Comparison of ENCODE assay signal across 18 cellular contexts in the genomic region with DNA sequence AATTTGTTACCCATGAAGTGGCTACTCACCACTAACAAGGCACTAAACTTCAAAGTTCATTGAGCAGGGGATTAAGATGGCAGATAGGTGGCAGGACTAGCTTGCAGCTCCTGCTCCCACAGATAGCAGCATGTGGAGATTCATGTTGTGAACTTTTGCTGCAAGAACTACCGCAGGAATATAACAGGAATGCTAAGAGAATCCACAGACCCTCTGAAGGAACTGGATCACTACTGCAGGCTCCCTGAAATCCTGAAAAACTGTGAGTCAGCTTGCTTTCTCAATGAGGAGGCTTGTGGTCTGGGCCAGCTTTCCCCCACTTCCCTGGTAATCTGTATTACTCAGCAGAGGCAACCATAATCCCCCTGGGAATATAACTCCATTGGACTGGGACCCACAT.
"Had no signal": no experiment of that assay in that cellular context is flagged by ENCODE, and none has a peak within 500 bp of the region (broad histone marks: within the 10 kb centered on the region; RNA-seq: fewer than 3 reads in every experiment).

No MANE protein-coding gene starts in this region.

- DNase-seq: activated CD4-positive, alpha-beta T cell treated with anti-CD3 and anti-CD28 coated beads for 4 hours; activated CD8-positive, alpha-beta T cell treated with anti-CD3 and anti-CD28 coated beads for 36 hours; activated effector memory CD4-positive, alpha-beta T cell treated with anti-CD3 and anti-CD28 coated beads, Interleukin-2, amount 50 U/mL, for 16 hours; activated naive CD8-positive, alpha-beta T cell treated with anti-CD3 and anti-CD28 coated beads for 36 hours; activated T-cell treated with anti-CD3 and anti-CD28 coated beads, Interleukin-2, amount 50 U/mL, for 4 hours; anterior cingulate cortex; caudate nucleus; esophagus squamous epithelium; foreskin melanocyte; ovary; stimulated activated CD4-positive, alpha-beta T cell treated with anti-CD3 and anti-CD28 coated beads, Interleukin-4, amount 100 ng/mL, for 24 hours; stimulated activated naive CD4-positive, alpha-beta T cell; substantia nigra; uterus had no signal

- H3K9me3 Mint-ChIP-seq: neural crest cell, WTC11 had no signal

- H3K4me3 ChIP-seq: esophagus squamous epithelium, ovary, tibial nerve, uterus had no signal

- H3K36me3 Mint-ChIP-seq: activated naive CD8-positive, alpha-beta T cell treated with anti-CD3 and anti-CD28 coated beads for 36 hours; WTC11 had no signal

- H3K36me3 ChIP-seq: esophagus squamous epithelium, ovary, tibial nerve, uterus had no signal

- H3K27ac ChIP-seq: esophagus squamous epithelium, ovary, tibial nerve, uterus had no signal

- H3K27ac Mint-ChIP-seq: activated CD8-positive, alpha-beta T cell treated with anti-CD3 and anti-CD28 coated beads for 36 hours; activated naive CD8-positive, alpha-beta T cell treated with anti-CD3 and anti-CD28 coated beads for 36 hours; T-helper 1 cell treated with Interleukin-12 subunit alpha and Interleukin-12 subunit beta and Interleukin-4 antibody, amounts not matched to agents 30 μg/mL and 1 μg/mL, for 36 hours; WTC11 had no signal

- ATAC-seq: activated CD8-positive, alpha-beta T cell treated with anti-CD3 and anti-CD28 coated beads for 36 hours; activated T-cell treated with anti-CD3 and anti-CD28 coated beads, Interleukin-2, amount 50 U/mL, for 4 hours; WTC11 had no signal

- H3K4me1 ChIP-seq: esophagus squamous epithelium, tibial nerve, uterus had no signal

- H3K9me3 ChIP-seq: esophagus squamous epithelium, ovary, tibial nerve, uterus had no signal

- H3K27me3 Mint-ChIP-seq: activated CD8-positive, alpha-beta T cell treated with anti-CD3 and anti-CD28 coated beads for 36 hours; activated naive CD8-positive, alpha-beta T cell treated with anti-CD3 and anti-CD28 coated beads for 36 hours had no signal

- H3K27me3 ChIP-seq: esophagus squamous epithelium, ovary, tibial nerve, uterus had no signal

- H3K4me3 Mint-ChIP-seq: activated CD8-positive, alpha-beta T cell treated with anti-CD3 and anti-CD28 coated beads for 36 hours; activated naive CD8-positive, alpha-beta T cell treated with anti-CD3 and anti-CD28 coated beads for 36 hours; activated T-cell treated with anti-CD3 and anti-CD28 coated beads, Interleukin-2, amount 50 U/mL, for 4 hours; neural crest cell; T-helper 1 cell treated with Interleukin-12 subunit alpha and Interleukin-12 subunit beta and Interleukin-4 antibody, amounts not matched to agents 30 μg/mL and 1 μg/mL, for 36 hours; WTC11 had no signal

- H3K4me1 Mint-ChIP-seq: activated naive CD8-positive, alpha-beta T cell treated with anti-CD3 and anti-CD28 coated beads for 36 hours had no signal
